In genomic region chr21:41124626-41125240, GRCh38 we compare ENCODE assay signal across 23 cellular contexts. TPM values are rescaled to one million over a fixed set of nuclear protein-coding genes. Genes with fewer than 3 reads are reported as not detected.
DNase-seq lines count a peak whose midpoint lies in the region; ATAC-seq and TF ChIP-seq lines count a peak whose summit lies in the region.
"Had no signal": no experiment of that assay in that cellular context is flagged by ENCODE, and none has a peak within 500 bp of the region (broad histone marks: within the 10 kb centered on the region; RNA-seq: fewer than 3 reads in every experiment).

No MANE protein-coding gene starts in this region.

- CTCF ChIA-PET in SK-N-SH (lab: Yijun Ruan, JAX) = interaction anchor here (0.9 to 8.9 kb wide), 3 partner anchors 10 to 158 kb away, joined by 3 to 105 read pairs (median 4); no protein-coding TSS in a partner anchor

- H3K9me3 ChIP-seq in heart left ventricle = peaks cover 0 to 8% (median 0%) of the 10 kb centered on the region in 12 donors
- H3K9me3 ChIP-seq in left ventricle myocardium inferior (replicated peaks) = peaks cover 11% of the 10 kb centered on the region
- no peaks in the 10 kb centered on the region for H3K9me3 ChIP-seq in osteoblast (ENCODE audit: low read depth, low read length)
- H3K9me3 ChIP-seq in tibial artery = no peaks in the 10 kb centered on the region
- no peaks in the 10 kb centered on the region for H3K9me3 ChIP-seq in SK-N-SH
- H3K9me3 ChIP-seq: BE2C had no signal

- H3K4me2 ChIP-seq in osteoblast (ENCODE audit: insufficient read depth, low read length) (peak overlapping the region; percentile 15), SK-N-SH (no peak overlapping the region)
- H3K4me2 ChIP-seq: smooth muscle cell had no signal

- no peaks in the 10 kb centered on the region for H3F3A ChIP-seq in SK-N-SH (replicated peaks; ENCODE audit: insufficient read depth)

- peak overlapping the region; percentile 38 for H2AFZ ChIP-seq in osteoblast (ENCODE audit: low read length)
- H2AFZ ChIP-seq in SK-N-SH (ENCODE audit: low read depth) = no peak overlapping the region

- TF ChIP-seq EP300 in SK-N-SH (IDR thresholded peaks at IDR 0.05; ENCODE audit: borderline replicate concordance in 1 of 2, low read depth in 1 of 2, low read length in 1 of 2) = no peak

- POLR2A ChIA-PET in SK-N-SH (lab: Yijun Ruan, JAX) = no interaction called here

- no peak for DNase-seq in heart left ventricle
- no peak for DNase-seq in left ventricle myocardium inferior
- peak; percentile 6 for DNase-seq in fibroblast of the aortic adventitia (ENCODE audit: low read depth)
- DNase-seq in osteoblast (ENCODE audit: insufficient read length, low spot score, missing footprints) = peak; percentile 54
- peak in 1 of 2 donors; percentile 78 for DNase-seq in tibial artery
- DNase-seq in DMS153 (lab: John Stamatoyannopoulos, UW) = no peak
- no peak for DNase-seq in HUDEP-2 (lab: John Stamatoyannopoulos, UW; ENCODE audit: unreplicated experiment in 76 of 76)
- no peak for DNase-seq in SK-N-SH
- DNase-seq: activated CD4-positive, alpha-beta T cell treated with anti-CD3 and anti-CD28 coated beads, Interleukin-2, amount 50 U/mL, for 1 hour; activated naive CD4-positive, alpha-beta T cell treated with anti-CD3 and anti-CD28 coated beads, Interleukin-2, amount 10 ng/mL, durations not matched to agents 7 days and 5 days; amniotic stem cell; BE2C; caudate nucleus; DMS53; GF-D8; NCI-H2107; NCI-H510A; RPMI8226; stimulated activated CD4-positive, alpha-beta T cell treated with anti-CD3 and anti-CD28 coated beads, Interleukin-2, amount 100 ng/mL, for 48 hours; T1000 had no signal

- H3K27me3 ChIP-seq in heart left ventricle (peaks cover 0 to 15% (median 0%) of the 10 kb centered on the region in 9 donors), left ventricle myocardium inferior (ENCODE audit: low read depth) (peaks cover 27% of the 10 kb centered on the region), osteoblast (ENCODE audit: insufficient read depth, low read length) (peaks cover 21% of the 10 kb centered on the region), tibial artery (peaks cover 0 to 2% of the 10 kb centered on the region in 2 donors), SK-N-SH (ENCODE audit: insufficient read depth) (0 out of 2 replicates have a peak, but pooled peaks cover 6% of the 10 kb centered on the region)
- H3K27me3 ChIP-seq: BE2C had no signal

- TF ChIP-seq CTCF in heart left ventricle (IDR thresholded peaks at IDR 0.05) (no peak), left ventricle myocardium inferior (IDR thresholded peaks at IDR 0.05; ENCODE audit: borderline replicate concordance) (no peak), fibroblast of the aortic adventitia (IDR thresholded peaks at IDR 0.05; ENCODE audit: insufficient read depth, low read length) (no peak), osteoblast (IDR thresholded peaks at IDR 0.05; ENCODE audit: extremely low read depth, low read depth, low read length) (no peak), tibial artery (IDR thresholded peaks at IDR 0.05) (no peak), SK-N-SH (IDR thresholded peaks at IDR 0.05) (no peak)

- H3K27ac ChIP-seq in heart left ventricle = peak overlapping the region in 1 of 12 donors; percentile 2
- no peak overlapping the region for H3K27ac ChIP-seq in left ventricle myocardium inferior (replicated peaks)
- no peak overlapping the region for H3K27ac ChIP-seq in osteoblast (ENCODE audit: low read depth, low read length)
- H3K27ac ChIP-seq in tibial artery = peak overlapping the region; percentile 64 to 77
- no peak overlapping the region for H3K27ac ChIP-seq in SK-N-SH (ENCODE audit: low read depth in 2 of 2, low read length in 1 of 2)

- H3K4me3 ChIP-seq in heart left ventricle (peak overlapping the region in 1 of 12 donors; percentile 23), left ventricle myocardium inferior (no peak overlapping the region), fibroblast of the aortic adventitia (ENCODE audit: low read depth, low read length) (no peak overlapping the region), osteoblast (ENCODE audit: insufficient read depth, low read length) (peak overlapping the region; percentile 2), tibial artery (peak overlapping the region; percentile 16 to 30), SK-N-SH (ENCODE audit: low read depth in 2 of 2, low read length in 1 of 2) (no peak overlapping the region)
- H3K4me3 ChIP-seq: smooth muscle cell had no signal

- H4K20me1 ChIP-seq in osteoblast (ENCODE audit: insufficient read depth, low read length) = no peaks in the 10 kb centered on the region
- no peaks in the 10 kb centered on the region for H4K20me1 ChIP-seq in SK-N-SH (ENCODE audit: insufficient read depth)

- H3K36me3 ChIP-seq in heart left ventricle = no peaks in the 10 kb centered on the region
- no peaks in the 10 kb centered on the region for H3K36me3 ChIP-seq in left ventricle myocardium inferior
- H3K36me3 ChIP-seq in osteoblast (ENCODE audit: insufficient read depth, low read length) = no peaks in the 10 kb centered on the region
- H3K36me3 ChIP-seq in tibial artery = no peaks in the 10 kb centered on the region
- no peaks in the 10 kb centered on the region for H3K36me3 ChIP-seq in SK-N-SH (replicated peaks in 1 of 2; ENCODE audit: control insufficient read depth in 1 of 2, insufficient read depth in 2 of 2, low read length in 1 of 2)
- H3K36me3 ChIP-seq: BE2C had no signal

- H3K9me2 ChIP-seq in SK-N-SH = no peaks in the 10 kb centered on the region

- TF ChIP-seq POLR2A in heart left ventricle (IDR thresholded peaks at IDR 0.05) = no peak

- intact Hi-C loops in heart left ventricle (cut with DNase I) (loop anchor here in 8 of 10 donors (5.0 to 10.0 kb wide), 4 partner anchors 330 to 653 kb away; no protein-coding TSS in a partner anchor), left ventricle myocardium inferior (cut with micrococcal nuclease) (no loop called here), tibial artery (cut with DNase I; ENCODE audit: low total_unique reads) (loop anchor here (5.0 kb wide), 1 partner anchor 338 kb away; no protein-coding TSS in a partner anchor)

- no peaks in the 10 kb centered on the region for H3K79me2 ChIP-seq in osteoblast (ENCODE audit: insufficient read depth, low read length)
- H3K79me2 ChIP-seq in SK-N-SH (ENCODE audit: insufficient read depth) = no peaks in the 10 kb centered on the region

- WGBS in heart left ventricle, 4 donors = 62 to 71% (median 64%) methylated on average over 13 to 14 of the region's 14 CpGs
- 59% methylated on average over 14 of the region's 14 CpGs for WGBS in SK-N-SH (ENCODE audit: low lambda C conversion rate)

- peaks cover 0 to 9% (median 0%) of the 10 kb centered on the region in 12 donors for H3K4me1 ChIP-seq in heart left ventricle
- H3K4me1 ChIP-seq in left ventricle myocardium inferior = peaks cover 9% of the 10 kb centered on the region
- no peaks in the 10 kb centered on the region for H3K4me1 ChIP-seq in osteoblast (ENCODE audit: insufficient read depth, low read length)
- H3K4me1 ChIP-seq in tibial artery = peaks cover 0 to 19% (median 6%) of the 10 kb centered on the region in 4 donors
- H3K4me1 ChIP-seq in SK-N-SH (ENCODE audit: control insufficient read depth in 1 of 2, insufficient read depth in 2 of 2, low read depth in 1 of 2, low read length in 1 of 2) = no peaks in the 10 kb centered on the region
- H3K4me1 ChIP-seq: BE2C had no signal

- TF ChIP-seq RAD21 in SK-N-SH (IDR thresholded peaks at IDR 0.05; ENCODE audit: low read length) = no peak

- no peak overlapping the region for H3K9ac ChIP-seq in SK-N-SH

- ATAC-seq in heart left ventricle = peak in 3 of 4 donors; percentile 46 to 62 (median 49)
- ATAC-seq: stimulated activated memory B cell treated with anti-CD40 and anti-IgM and Interleukin-4, amounts not matched to agents 10 μg/mL and 1 μg/mL and 100 μg/mL, for 72 hours; WTC11 had no signal

TF ChIP-seq in SK-N-SH, 30 proteins besides CTCF, POLR2A, EP300 and RAD21:
- TF ChIP-seq JUND (IDR thresholded peaks at IDR 0.05) (no peak), YY1 (IDR thresholded peaks at IDR 0.05; ENCODE audit: low read depth) (no peak), TCF12 (IDR thresholded peaks at IDR 0.05) (no peak)
TF ChIP-seq in SK-N-SH: peak in this region for 0.

RNA-seq across cellular contexts. Expression of gene BACE2, which starts 43.2 kb away (rescaled TPM):
- total RNA-seq in heart left ventricle (10 to 100 TPM; 10.3 to 30.3 (median 15.6) TPM), left ventricle myocardium inferior (16.0 TPM), fibroblast of the aortic adventitia (ENCODE audit: low replicate concordance) (122 and 127 TPM in 2 replicates), osteoblast (85.2 and 85.8 TPM in 2 replicates)
- polyA plus RNA-seq in heart left ventricle (10 to 100 TPM in 1 of 2 donors, 1 to 10 TPM in 1; 3.8 to 21.9 TPM), SK-N-SH (2012; rRNA removed) (21.8 and 23.4 TPM in 2 replicates)
- 23.2 and 26.4 TPM in 2 replicates for polyA plus RNA-seq in SK-N-SH (2012; cell fraction: cytosol; rRNA removed)
- 18.9 and 23.0 TPM in 2 replicates for polyA plus RNA-seq in SK-N-SH (2012; cell fraction: nucleus; rRNA removed)

Comparison
In these comparisons a context has a peak if more than half of its experiments do, and no peak if none do; other contexts are left out.
1. DNase-seq: peak in fibroblast of the aortic adventitia (single experiment) and osteoblast (single experiment); none in heart left ventricle (0 of 5), left ventricle myocardium inferior (single experiment), DMS153 (single experiment), HUDEP-2 (0 of 76) and SK-N-SH (single experiment).
2. H3K27ac ChIP-seq: peak in tibial artery (2 of 2); none in left ventricle myocardium inferior (single experiment), osteoblast (single experiment) and SK-N-SH (0 of 2).
3. H3K4me3 ChIP-seq: peak in osteoblast (single experiment) and tibial artery (2 of 2); none in left ventricle myocardium inferior (single experiment), fibroblast of the aortic adventitia (single experiment) and SK-N-SH (0 of 2).